Comparison of ENCODE assay signal across 10 cellular contexts in genomic region chr4:182492456-182492855, GRCh38.
DNase-seq lines count a peak whose midpoint lies in the region; ATAC-seq and FAIRE-seq lines count a peak whose summit lies in the region.
"Had no signal": no experiment of that assay in that cellular context is flagged by ENCODE, and none has a peak within 500 bp of the region (broad histone marks: within the 10 kb centered on the region; RNA-seq: fewer than 3 reads in every experiment).

No MANE protein-coding gene starts in this region.

- ATAC-seq in GM19455 (IDR thresholded peaks at IDR 0.05; ENCODE audit: unreplicated experiment) (peak; percentile 58), HG03442 (IDR thresholded peaks at IDR 0.05; ENCODE audit: unreplicated experiment) (peak; percentile 73)
- ATAC-seq: left lung had no signal

- FAIRE-seq in colon (lab: Jason Lieb, UNC) (peak; percentile 31), HTR-8/SVneo (lab: Jason Lieb, UNC) (no peak)

- DNase-seq in stromal cell of bone marrow (ENCODE audit: low read depth) (peak; percentile 47), HTR-8/SVneo (ENCODE audit: insufficient read length, low spot score) (no peak), NCI-H2227 (lab: John Stamatoyannopoulos, UW; ENCODE audit: unreplicated experiment) (no peak), NCI-H774 (lab: John Stamatoyannopoulos, UW) (no peak)
- DNase-seq: activated naive CD8-positive, alpha-beta T cell treated with anti-CD3 and anti-CD28 coated beads for 36 hours; H7; left lung had no signal
